ENCODE assay signal across 35 cellular contexts in genomic region chr14:104164041-104164440, GRCh38.
"Had no signal": no experiment of that assay in that cellular context is flagged by ENCODE, and none has a peak within 500 bp of the region (broad histone marks: within the 10 kb centered on the region; RNA-seq: fewer than 3 reads in every experiment).

No MANE protein-coding gene starts in this region.

- DNase-seq: Karpas-422, Kasumi-1, MG63, MM.1S, MV-4-11, NCI-H1048, NCI-H1092, NCI-H1092 treated with DMSO at 0.1 percent for 48 hours, NCI-H1105, NCI-H1105 treated with DMSO at 0.1 percent for 48 hours, NCI-H1417, NCI-H1417 treated with DMSO at 0.1 percent for 48 hours, NCI-H1436, NCI-H1436 treated with DMSO at 0.1 percent for 48 hours, NCI-H146, NCI-H1694, NCI-H1694 treated with DMSO at 0.1 percent for 48 hours, NCI-H187, NCI-H187 treated with DMSO at 0.1 percent for 48 hours, NCI-H1930, NCI-H2029, NCI-H2029 treated with DMSO at 0.1 percent for 48 hours, NCI-H2081, NCI-H2081 treated with DMSO at 0.1 percent for 48 hours, NCI-H2107, NCI-H2171, NCI-H2171 treated with DMSO at 0.1 percent for 48 hours, NCI-H2227 treated with DMSO at 0.1 percent for 48 hours, NCI-H226, NCI-H345, NCI-H446, NCI-H446 treated with DMSO at 0.1 percent for 48 hours, NCI-H510A, NCI-H510A treated with DMSO at 0.1 percent for 48 hours had no signal

- H3K27me3 ChIP-seq: MG63 had no signal

- H3K4me3 ChIP-seq: MG63 had no signal

- H3K9me3 ChIP-seq: MG63 had no signal

- H3K4me2 ChIP-seq: KMS-11 had no signal

- H3K9ac ChIP-seq: KMS-11 had no signal

- H3K27ac ChIP-seq: KMS-11 had no signal

- H3K36me3 ChIP-seq: MG63 had no signal
